Comparison of ENCODE assay signal across 16 cellular contexts in the genomic region with DNA sequence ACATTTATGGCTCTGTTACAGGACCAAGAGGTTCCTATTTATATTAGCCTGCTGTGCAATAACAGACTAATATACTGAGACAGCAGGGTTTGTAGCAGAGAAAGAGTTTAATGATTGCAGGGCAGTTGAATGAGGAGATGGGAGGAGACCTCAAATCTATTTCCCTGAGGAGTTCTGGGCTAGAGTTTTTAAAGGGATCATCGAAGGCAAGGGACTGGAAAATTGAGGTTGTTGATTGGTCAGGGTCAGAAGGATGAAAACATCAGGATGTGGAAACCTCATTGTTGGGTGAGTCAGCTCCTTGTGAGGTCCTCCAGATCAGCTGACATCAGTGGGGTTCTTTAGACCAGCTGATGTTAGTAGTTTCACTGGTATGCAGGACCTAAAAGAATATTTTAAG.
DNase-seq lines count a peak whose midpoint lies in the region; ATAC-seq, FAIRE-seq and TF ChIP-seq lines count a peak whose summit lies in the region.
"Had no signal": no experiment of that assay in that cellular context is flagged by ENCODE, and none has a peak within 500 bp of the region (broad histone marks: within the 10 kb centered on the region; RNA-seq: fewer than 3 reads in every experiment).

No MANE protein-coding gene starts in this region.

- no peaks in the 10 kb centered on the region for H3K4me1 ChIP-seq in left lung
- H3K4me1 ChIP-seq: prostate gland had no signal

- peak; percentile 29 for ATAC-seq in left lung
- ATAC-seq: activated T-helper 17 cell treated with anti-CD3 and anti-CD28 coated beads, Interleukin-2, amount 50 U/mL, for 72 hours had no signal

- H3K27ac ChIP-seq in left lung = no peak overlapping the region
- H3K27ac ChIP-seq: cardiac muscle cell, prostate gland had no signal

- H3K4me3 ChIP-seq in cardiac fibroblast (replicated peaks in 1 of 2; ENCODE audit: low read depth in 2 of 2, low read length in 2 of 2) (no peak overlapping the region), left lung (no peak overlapping the region)
- H3K4me3 ChIP-seq: cardiac muscle cell, prostate gland had no signal

- no peaks in the 10 kb centered on the region for H3K27me3 ChIP-seq in left lung
- H3K27me3 ChIP-seq: cardiac muscle cell had no signal

- no peak for FAIRE-seq in frontal cortex (lab: Jason Lieb, UNC)

- intact Hi-C loops in left lung (cut with DNase I) = no loop called here

- H3K36me3 ChIP-seq in left lung = no peaks in the 10 kb centered on the region
- H3K36me3 ChIP-seq: cardiac muscle cell, prostate gland had no signal

- DNase-seq in AG20443 (ENCODE audit: low spot score) (peak; percentile 38), M059J (ENCODE audit: low read depth) (peak; percentile 81), cardiac fibroblast (ENCODE audit: low read depth in 2 of 2) (peak; percentile 52 to 96), left lung (no peak), frontal cortex (ENCODE audit: low spot score in 2 of 2) (no peak), mucosa of gallbladder (ENCODE audit: low spot score) (no peak)
- no peak for DNase-seq in effector CD4-positive, alpha-beta T cell
- DNase-seq in activated CD4-positive, alpha-beta T cell treated with anti-CD3 and anti-CD28 coated beads for 48 hours = no peak
- DNase-seq: activated CD4-positive, alpha-beta T cell treated with anti-CD3 and anti-CD28 coated beads, Interleukin-2, amount 10 ng/mL, durations not matched to agents 7 days and 5 days; GDM1; NCI-H2029; stimulated activated CD4-positive, alpha-beta T cell treated with anti-CD3 and anti-CD28 coated beads, Interleukin-2, amount 100 ng/mL, for 48 hours; stimulated activated naive CD4-positive, alpha-beta T cell treated with Interleukin-2 at 50 U/mL for 16 hours had no signal

- no peaks in the 10 kb centered on the region for H3K9me3 ChIP-seq in left lung
- H3K9me3 ChIP-seq: prostate gland had no signal

- no peak for TF ChIP-seq CTCF in cardiac fibroblast (IDR thresholded peaks at IDR 0.05; ENCODE audit: low read depth, low read length)
- TF ChIP-seq CTCF in left lung (IDR thresholded peaks at IDR 0.05) = no peak

Comparison
In these comparisons a context has a peak if more than half of its experiments do, and no peak if none do; other contexts are left out.
1. DNase-seq: peak in AG20443 (single experiment), M059J (single experiment) and cardiac fibroblast (2 of 2); none in left lung (0 of 2), effector CD4-positive, alpha-beta T cell (single experiment), activated CD4-positive, alpha-beta T cell treated with anti-CD3 and anti-CD28 coated beads for 48 hours (single experiment), frontal cortex (0 of 2) and mucosa of gallbladder (single experiment).